18 cellular contexts compared by ENCODE assay signal in genomic region chr7:44711528-44711927, GRCh38. TPM values are rescaled to one million over a fixed set of nuclear protein-coding genes. Genes with fewer than 3 reads are reported as not detected.
A peak's percentile ranks its signal among the peaks of the same experiment; 100 is the strongest.
DNase-seq lines count a peak whose midpoint lies in the region; ATAC-seq and TF ChIP-seq lines count a peak whose summit lies in the region.
"Had no signal": no experiment of that assay in that cellular context is flagged by ENCODE, and none has a peak within 500 bp of the region (broad histone marks: within the 10 kb centered on the region; RNA-seq: fewer than 3 reads in every experiment).

No MANE protein-coding gene starts in this region.

- no peak for TF ChIP-seq EP300 in gastroesophageal sphincter (IDR thresholded peaks at IDR 0.05)

- CTCF ChIA-PET in Caco-2 (lab: Charles Lee) (no interaction called here), T-cell (lab: Charles Lee) (no interaction called here)
- CTCF ChIA-PET in naive thymus-derived CD4-positive, alpha-beta T cell (lab: Charles Lee), result interaction anchor here (0.6 kb wide), 1 partner anchor 144 kb away, joined by 3 read pairs; no protein-coding TSS in a partner anchor

- intact Hi-C loops in Caco-2 (cut with micrococcal nuclease; ENCODE audit: unreplicated experiment), result no loop called here
- intact Hi-C loops in naive thymus-derived CD4-positive, alpha-beta T cell (cut with micrococcal nuclease), result no loop called here

- peak overlapping the region; percentile 56 for H3K27ac ChIP-seq in CD4-positive, CD25-positive, alpha-beta regulatory T cell (ENCODE audit: insufficient read depth, low read length, poor library complexity, severe bottlenecking)
- H3K27ac ChIP-seq in naive thymus-derived CD4-positive, alpha-beta T cell (ENCODE audit: low read depth, low read length), result no peak overlapping the region
- no peak overlapping the region for H3K27ac ChIP-seq in gastroesophageal sphincter
- H3K27ac ChIP-seq: ascending aorta, left lung had no signal

- peaks cover 0 to 1% (median 0%) of the 10 kb centered on the region in 7 donors for H3K9me3 Mint-ChIP-seq in CD4-positive, CD25-positive, alpha-beta regulatory T cell
- H3K9me3 Mint-ChIP-seq in Caco-2 (ENCODE audit: unreplicated experiment) (no peaks in the 10 kb centered on the region), T-cell (no peaks in the 10 kb centered on the region)
- no peaks in the 10 kb centered on the region for H3K9me3 Mint-ChIP-seq in naive thymus-derived CD4-positive, alpha-beta T cell
- H3K9me3 Mint-ChIP-seq: activated CD8-positive, alpha-beta T cell treated with anti-CD3 and anti-CD28 coated beads for 36 hours; activated naive CD4-positive, alpha-beta T cell treated with anti-CD3 and anti-CD28 coated beads, Interleukin-2, amount 10 ng/mL, durations not matched to agents 7 days and 5 days; activated T-cell treated with anti-CD3 and anti-CD28 coated beads, Interleukin-2, amount 50 U/mL, for 4 hours had no signal

- H3K27me3 Mint-ChIP-seq in CD4-positive, CD25-positive, alpha-beta regulatory T cell, result no peaks in the 10 kb centered on the region
- H3K27me3 Mint-ChIP-seq in Caco-2 (ENCODE audit: insufficient read depth, unreplicated experiment) (no peaks in the 10 kb centered on the region), T-cell (no peaks in the 10 kb centered on the region)
- no peaks in the 10 kb centered on the region for H3K27me3 Mint-ChIP-seq in naive thymus-derived CD4-positive, alpha-beta T cell
- H3K27me3 Mint-ChIP-seq: activated CD8-positive, alpha-beta T cell treated with anti-CD3 and anti-CD28 coated beads for 36 hours had no signal

- peaks cover 28% of the 10 kb centered on the region for H3K36me3 ChIP-seq in CD4-positive, CD25-positive, alpha-beta regulatory T cell (ENCODE audit: control insufficient read depth, insufficient read depth, low read length)
- H3K36me3 ChIP-seq in Caco-2 (ENCODE audit: control insufficient read depth, insufficient read depth, low read length) (peaks cover 2% of the 10 kb centered on the region), gastroesophageal sphincter (peaks cover 0 to 37% of the 10 kb centered on the region in 2 donors)
- peaks cover 0 to 31% (median 8%) of the 10 kb centered on the region in 3 experiments for H3K36me3 ChIP-seq in naive thymus-derived CD4-positive, alpha-beta T cell (ENCODE audit: control insufficient read depth in 2 of 3, insufficient read depth in 3 of 3, low read length in 3 of 3)

- DNase-seq in CD4-positive, CD25-positive, alpha-beta regulatory T cell, result no peak
- DNase-seq in Caco-2 (no peak), T-cell (no peak), A172 (ENCODE audit: low spot score) (no peak), NCI-H128 (lab: John Stamatoyannopoulos, UW; ENCODE audit: unreplicated experiment) (no peak)
- no peak for DNase-seq in naive thymus-derived CD4-positive, alpha-beta T cell
- DNase-seq: activated CD8-positive, alpha-beta T cell treated with anti-CD3 and anti-CD28 coated beads for 36 hours; activated naive CD4-positive, alpha-beta T cell treated with anti-CD3 and anti-CD28 coated beads, Interleukin-2, amount 10 ng/mL, durations not matched to agents 7 days and 5 days; activated T-cell treated with anti-CD3 and anti-CD28 coated beads, Interleukin-2, amount 50 U/mL, for 4 hours; AML-193; effector CD8-positive, alpha-beta T cell; left lung; NCI-H748 treated with DMSO at 0.1 percent for 48 hours; stimulated activated CD4-positive, alpha-beta T cell treated with anti-CD3 and anti-CD28 coated beads, Interleukin-12 subunit alpha, Interleukin-12 subunit beta, amount 100 ng/mL, for 4 hours had no signal

- 83% methylated on average over 1 of the region's 5 CpGs; no CpG with 5 or more reads in 1 of the 2 donors for WGBS in gastroesophageal sphincter (ENCODE audit: low coverage in 1 of 2), 2 donors

- peaks cover 12% of the 10 kb centered on the region for H3K36me3 Mint-ChIP-seq in CD4-positive, CD25-positive, alpha-beta regulatory T cell
- peaks cover 38% of the 10 kb centered on the region for H3K36me3 Mint-ChIP-seq in Caco-2 (ENCODE audit: insufficient read depth, unreplicated experiment)
- peaks cover 17% of the 10 kb centered on the region for H3K36me3 Mint-ChIP-seq in T-cell
- H3K36me3 Mint-ChIP-seq in naive thymus-derived CD4-positive, alpha-beta T cell, result peaks cover 0 to 14% (median 3%) of the 10 kb centered on the region in 5 donors

- POLR2A ChIA-PET in Caco-2 (lab: Charles Lee) (no interaction called here), T-cell (lab: Charles Lee) (no interaction called here)
- POLR2A ChIA-PET in naive thymus-derived CD4-positive, alpha-beta T cell (lab: Charles Lee), result no interaction called here

- peaks cover 7% of the 10 kb centered on the region for H3K4me1 ChIP-seq in CD4-positive, CD25-positive, alpha-beta regulatory T cell (ENCODE audit: control insufficient read depth, insufficient read depth, low read length, poor library complexity, severe bottlenecking)
- peaks cover 16% of the 10 kb centered on the region for H3K4me1 ChIP-seq in Caco-2
- peaks cover 0 to 6% of the 10 kb centered on the region in 2 donors for H3K4me1 ChIP-seq in naive thymus-derived CD4-positive, alpha-beta T cell (ENCODE audit: control insufficient read depth in 2 of 2, insufficient read depth in 2 of 2, low read length in 2 of 2)
- H3K4me1 ChIP-seq in gastroesophageal sphincter, result no peaks in the 10 kb centered on the region
- H3K4me1 ChIP-seq: ascending aorta, left lung had no signal

- H3K4me1 Mint-ChIP-seq in CD4-positive, CD25-positive, alpha-beta regulatory T cell, result peaks cover 0 to 21% (median 10%) of the 10 kb centered on the region in 4 donors
- H3K4me1 Mint-ChIP-seq in Caco-2 (ENCODE audit: low read depth, unreplicated experiment), result peaks cover 20% of the 10 kb centered on the region
- peaks cover 7 to 23% (median 12%) of the 10 kb centered on the region in 3 donors for H3K4me1 Mint-ChIP-seq in T-cell
- peaks cover 4 to 11% (median 7%) of the 10 kb centered on the region in 7 donors for H3K4me1 Mint-ChIP-seq in naive thymus-derived CD4-positive, alpha-beta T cell

- no peaks in the 10 kb centered on the region for H3K9me3 ChIP-seq in CD4-positive, CD25-positive, alpha-beta regulatory T cell (ENCODE audit: control insufficient read depth in 2 of 2, low read length in 2 of 2)
- H3K9me3 ChIP-seq in Caco-2 (no peaks in the 10 kb centered on the region), gastroesophageal sphincter (no peaks in the 10 kb centered on the region)
- no peaks in the 10 kb centered on the region for H3K9me3 ChIP-seq in naive thymus-derived CD4-positive, alpha-beta T cell (ENCODE audit: control insufficient read depth in 2 of 3, low read length in 3 of 3)
- H3K9me3 ChIP-seq: ascending aorta, left lung had no signal

- H3K27me3 ChIP-seq in CD4-positive, CD25-positive, alpha-beta regulatory T cell (ENCODE audit: control insufficient read depth, insufficient read depth, low read length), result no peaks in the 10 kb centered on the region
- H3K27me3 ChIP-seq in Caco-2 (replicated peaks; ENCODE audit: control insufficient read depth, insufficient read depth, low read length) (no peaks in the 10 kb centered on the region), gastroesophageal sphincter (no peaks in the 10 kb centered on the region)
- H3K27me3 ChIP-seq in naive thymus-derived CD4-positive, alpha-beta T cell (ENCODE audit: control insufficient read depth in 2 of 2, insufficient read depth in 2 of 2, low read length in 2 of 2), result no peaks in the 10 kb centered on the region
- H3K27me3 ChIP-seq: ascending aorta, left lung had no signal

- no peak overlapping the region for H3K4me3 Mint-ChIP-seq in CD4-positive, CD25-positive, alpha-beta regulatory T cell
- no peak overlapping the region for H3K4me3 Mint-ChIP-seq in Caco-2 (ENCODE audit: unreplicated experiment)
- H3K4me3 Mint-ChIP-seq in T-cell, result no peak overlapping the region
- H3K4me3 Mint-ChIP-seq in naive thymus-derived CD4-positive, alpha-beta T cell, result no peak overlapping the region
- H3K4me3 Mint-ChIP-seq: activated CD8-positive, alpha-beta T cell treated with anti-CD3 and anti-CD28 coated beads for 36 hours; activated naive CD4-positive, alpha-beta T cell treated with anti-CD3 and anti-CD28 coated beads, Interleukin-2, amount 10 ng/mL, durations not matched to agents 7 days and 5 days; activated T-cell treated with anti-CD3 and anti-CD28 coated beads, Interleukin-2, amount 50 U/mL, for 4 hours had no signal

- no peak for TF ChIP-seq POLR2A in gastroesophageal sphincter (IDR thresholded peaks at IDR 0.05)

- no peak overlapping the region for H3K4me3 ChIP-seq in CD4-positive, CD25-positive, alpha-beta regulatory T cell (ENCODE audit: low read depth, low read length)
- no peak overlapping the region for H3K4me3 ChIP-seq in Caco-2 (ENCODE audit: low read depth, low read length)
- no peak overlapping the region for H3K4me3 ChIP-seq in naive thymus-derived CD4-positive, alpha-beta T cell (ENCODE audit: low read length)
- H3K4me3 ChIP-seq in gastroesophageal sphincter, result no peak overlapping the region
- H3K4me3 ChIP-seq: ascending aorta, left lung had no signal

- no TSS peak for BruUV-seq in Caco-2 (replicated peaks; lab: Mats Ljungman, UMichigan)

- ATAC-seq in CD4-positive, CD25-positive, alpha-beta regulatory T cell (ENCODE audit: low read depth in 2 of 2), result peak in 1 of 2 donors; percentile 7
- ATAC-seq in T-cell (replicated peaks in 1 of 4), result no peak
- no peak for ATAC-seq in naive thymus-derived CD4-positive, alpha-beta T cell
- ATAC-seq in GM18867 (IDR thresholded peaks at IDR 0.05; ENCODE audit: unreplicated experiment), result no peak
- no peak for ATAC-seq in gastroesophageal sphincter
- ATAC-seq: activated CD8-positive, alpha-beta T cell treated with anti-CD3 and anti-CD28 coated beads for 36 hours; SK-N-SH treated with all-trans-retinoic acid at 6 μM for 48 hours had no signal

- TF ChIP-seq CTCF in Caco-2 (IDR thresholded peaks at IDR 0.05; ENCODE audit: insufficient read depth in 1 of 2, low read depth in 1 of 2, low read length in 1 of 2, severe bottlenecking in 1 of 2, unreplicated experiment in 1 of 2) (no peak), gastroesophageal sphincter (IDR thresholded peaks at IDR 0.05) (no peak)

- peak overlapping the region; percentile 37 to 84 (median 49) for H3K27ac Mint-ChIP-seq in CD4-positive, CD25-positive, alpha-beta regulatory T cell
- H3K27ac Mint-ChIP-seq in Caco-2 (ENCODE audit: unreplicated experiment) (peak overlapping the region; percentile 33), T-cell (peak overlapping the region; percentile 62 to 73)
- H3K27ac Mint-ChIP-seq in naive thymus-derived CD4-positive, alpha-beta T cell, result peak overlapping the region in 7 of 9 donors; percentile 6 to 76 (median 35)
- H3K27ac Mint-ChIP-seq: activated naive CD4-positive, alpha-beta T cell treated with anti-CD3 and anti-CD28 coated beads, Interleukin-2, amount 10 ng/mL, durations not matched to agents 7 days and 5 days had no signal

RNA-seq across cellular contexts. Expression of gene ZMIZ2, which starts 37.1 kb away (rescaled TPM):
- 110 TPM for total RNA-seq in CD4-positive, CD25-positive, alpha-beta regulatory T cell
- 1 to 10 TPM; 2.9 to 5.0 (median 4.4) TPM for polyA plus RNA-seq in CD4-positive, CD25-positive, alpha-beta regulatory T cell
- total RNA-seq in Caco-2 (2022), result 69.0 and 72.1 TPM in 2 replicates
- total RNA-seq in T-cell, result 100 to 1,000 TPM; 112 to 172 (median 145) TPM
- 100 to 1,000 TPM; 108 to 187 (median 144) TPM for total RNA-seq in naive thymus-derived CD4-positive, alpha-beta T cell
- 1 to 10 TPM; 4.4 to 7.7 TPM for polyA plus RNA-seq in naive thymus-derived CD4-positive, alpha-beta T cell
- 12.7 and 13.9 TPM in 2 replicates for total RNA-seq in A172 (2014; rRNA removed; shearing (Covaris generic))
- total RNA-seq in gastroesophageal sphincter, result 10 to 100 TPM; 12.7 to 28.0 (median 20.5) TPM
